Comparison of ENCODE assay signal across 8 cellular contexts in the genomic region with DNA sequence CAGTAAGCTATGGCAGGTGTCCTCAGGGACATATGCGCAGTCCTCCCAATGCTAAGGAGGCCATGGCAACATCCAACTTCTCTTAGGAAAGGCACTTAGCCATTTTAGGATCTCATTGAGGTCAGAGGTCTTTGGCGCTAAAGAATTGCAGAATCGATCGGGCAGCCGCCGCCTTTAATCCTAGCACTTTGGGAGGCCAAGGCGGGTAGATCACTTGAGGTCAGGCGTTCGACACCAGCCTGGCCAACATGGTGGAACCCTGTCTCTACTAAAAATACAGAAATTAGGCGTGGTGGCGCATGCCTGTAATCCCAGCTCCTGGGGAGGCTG. TPM values are rescaled to one million over a fixed set of nuclear protein-coding genes. Genes with fewer than 3 reads are reported as not detected.
DNase-seq lines count a peak whose midpoint lies in the region; ATAC-seq and TF ChIP-seq lines count a peak whose summit lies in the region.

No MANE protein-coding gene starts in this region.

- H3K4me1 ChIP-seq in iPS-20b (ENCODE audit: insufficient read depth, low read length), result peaks cover 6% of the 10 kb centered on the region; the same call in 1 of the 2 replicates

- H3K9ac ChIP-seq in iPS-20b (ENCODE audit: low read depth, low read length), result peak overlapping the region; percentile 89; the same call in 1 of the 2 replicates

- no peaks in the 10 kb centered on the region for H3K27me3 Mint-ChIP-seq in activated CD4-positive, alpha-beta T cell treated with anti-CD3 and anti-CD28 coated beads, Interleukin-2, amount 10 ng/mL, durations not matched to agents 24 days and 14 days
- no peaks in the 10 kb centered on the region for H3K27me3 Mint-ChIP-seq in activated CD8-positive, alpha-beta T cell treated with anti-CD3 and anti-CD28 coated beads for 36 hours
- no peaks in the 10 kb centered on the region for H3K27me3 Mint-ChIP-seq in stimulated activated naive B cell treated with anti-CD40 and anti-IgM and Interleukin-4, amounts not matched to agents 10 μg/mL and 1 μg/mL and 100 μg/mL, for 72 hours

- no peak for DNase-seq in activated CD4-positive, alpha-beta T cell treated with anti-CD3 and anti-CD28 coated beads, Interleukin-2, amount 10 ng/mL, durations not matched to agents 24 days and 14 days
- no peak for DNase-seq in activated CD4-positive, alpha-beta T cell treated with anti-CD3 and anti-CD28 coated beads, Interleukin-2, amount 50 U/mL, for 1 hour
- no peak for DNase-seq in activated CD8-positive, alpha-beta T cell treated with anti-CD3 and anti-CD28 coated beads for 36 hours
- DNase-seq in stimulated activated naive B cell treated with anti-CD40 and anti-IgM and Interleukin-4, amounts not matched to agents 10 μg/mL and 1 μg/mL and 100 μg/mL, for 72 hours, result no peak
- DNase-seq in lower leg skin (ENCODE audit: low spot score in 2 of 2), result no peak
- no peak for DNase-seq in CD1c-positive myeloid dendritic cell (ENCODE audit: extremely low spot score)

- peak overlapping the region; percentile 93 for H3K4me3 Mint-ChIP-seq in activated CD4-positive, alpha-beta T cell treated with anti-CD3 and anti-CD28 coated beads, Interleukin-2, amount 10 ng/mL, durations not matched to agents 24 days and 14 days
- peak overlapping the region; percentile 85 for H3K4me3 Mint-ChIP-seq in activated CD8-positive, alpha-beta T cell treated with anti-CD3 and anti-CD28 coated beads for 36 hours
- peak overlapping the region; percentile 91 for H3K4me3 Mint-ChIP-seq in stimulated activated naive B cell treated with anti-CD40 and anti-IgM and Interleukin-4, amounts not matched to agents 10 μg/mL and 1 μg/mL and 100 μg/mL, for 72 hours

- no peak overlapping the region for H3K27ac ChIP-seq in iPS-20b (ENCODE audit: low read length)

- ATAC-seq in activated CD8-positive, alpha-beta T cell treated with anti-CD3 and anti-CD28 coated beads for 36 hours, result no peak
- ATAC-seq in stimulated activated naive B cell treated with anti-CD40 and anti-IgM and Interleukin-4, amounts not matched to agents 10 μg/mL and 1 μg/mL and 100 μg/mL, for 72 hours (replicated peaks), result no peak
- no peak for ATAC-seq in HG03571 (IDR thresholded peaks at IDR 0.05; ENCODE audit: unreplicated experiment)

- H3K27me3 ChIP-seq in iPS-20b (ENCODE audit: insufficient read depth, low read length), result no peaks in the 10 kb centered on the region

- no peak for TF ChIP-seq POLR2A in lower leg skin (IDR thresholded peaks at IDR 0.05)

- POLR2A ChIA-PET in activated CD8-positive, alpha-beta T cell treated with anti-CD3 and anti-CD28 coated beads for 36 hours (lab: Charles Lee), result interaction anchor here (0.6 to 1.5 kb wide), 4 partner anchors 10 to 60 kb away, joined by 3 to 5 read pairs (median 4); partner anchors contain the start of gene AP2A2

- H3K36me3 ChIP-seq in iPS-20b (ENCODE audit: insufficient read depth, low read depth, low read length), result 0 out of 2 replicates have a peak, but pooled peaks cover 5% of the 10 kb centered on the region

- intact Hi-C loops in activated CD4-positive, alpha-beta T cell treated with anti-CD3 and anti-CD28 coated beads, Interleukin-2, amount 10 ng/mL, durations not matched to agents 24 days and 14 days (cut with micrococcal nuclease), result loop anchor here (1.0 to 2.0 kb wide), 3 partner anchors 13 to 63 kb away; partner anchors contain the start of gene AP2A2
- intact Hi-C loops in activated CD8-positive, alpha-beta T cell treated with anti-CD3 and anti-CD28 coated beads for 36 hours (cut with micrococcal nuclease), result no loop called here
- intact Hi-C loops in lower leg skin (cut with DNase I; ENCODE audit: low total_unique reads), result no loop called here

- WGBS in lower leg skin, 2 donors, result 93% methylated on average over 11 of the region's 11 CpGs

- peaks cover 17% of the 10 kb centered on the region for H3K4me1 Mint-ChIP-seq in activated CD4-positive, alpha-beta T cell treated with anti-CD3 and anti-CD28 coated beads, Interleukin-2, amount 10 ng/mL, durations not matched to agents 24 days and 14 days
- H3K4me1 Mint-ChIP-seq in activated CD8-positive, alpha-beta T cell treated with anti-CD3 and anti-CD28 coated beads for 36 hours (ENCODE audit: low read depth), result peaks cover 16% of the 10 kb centered on the region
- peaks cover 21 to 36% of the 10 kb centered on the region in 2 donors for H3K4me1 Mint-ChIP-seq in stimulated activated naive B cell treated with anti-CD40 and anti-IgM and Interleukin-4, amounts not matched to agents 10 μg/mL and 1 μg/mL and 100 μg/mL, for 72 hours

- H3K9me3 ChIP-seq in iPS-20b (ENCODE audit: insufficient read depth, low read depth, low read length), result no peaks in the 10 kb centered on the region

- H3K4me3 ChIP-seq in iPS-20b (ENCODE audit: low read length) (peak overlapping the region; percentile 73; the same call in 1 of the 2 replicates), lower leg skin (ENCODE audit: low read depth, poor library complexity, severe bottlenecking) (no peak overlapping the region)

- no peak for TF ChIP-seq CTCF in activated CD8-positive, alpha-beta T cell treated with anti-CD3 and anti-CD28 coated beads for 36 hours (IDR thresholded peaks at IDR 0.05)
- TF ChIP-seq CTCF in lower leg skin (IDR thresholded peaks at IDR 0.05), result no peak

- CTCF ChIA-PET in activated CD8-positive, alpha-beta T cell treated with anti-CD3 and anti-CD28 coated beads for 36 hours (lab: Charles Lee), result interaction anchor here (0.9 to 1.8 kb wide), 6 partner anchors 9 to 139 kb away, joined by 3 to 5 read pairs (median 5); partner anchors contain the start of gene AP2A2

- H3K27ac Mint-ChIP-seq in activated CD4-positive, alpha-beta T cell treated with anti-CD3 and anti-CD28 coated beads, Interleukin-2, amount 10 ng/mL, durations not matched to agents 24 days and 14 days, result peak overlapping the region; percentile 94
- peak overlapping the region; percentile 92 for H3K27ac Mint-ChIP-seq in activated CD8-positive, alpha-beta T cell treated with anti-CD3 and anti-CD28 coated beads for 36 hours
- H3K27ac Mint-ChIP-seq in stimulated activated naive B cell treated with anti-CD40 and anti-IgM and Interleukin-4, amounts not matched to agents 10 μg/mL and 1 μg/mL and 100 μg/mL, for 72 hours, result peak overlapping the region; percentile 86

- no peaks in the 10 kb centered on the region for H3K9me3 Mint-ChIP-seq in activated CD4-positive, alpha-beta T cell treated with anti-CD3 and anti-CD28 coated beads, Interleukin-2, amount 10 ng/mL, durations not matched to agents 24 days and 14 days
- H3K9me3 Mint-ChIP-seq in activated CD8-positive, alpha-beta T cell treated with anti-CD3 and anti-CD28 coated beads for 36 hours, result no peaks in the 10 kb centered on the region
- H3K9me3 Mint-ChIP-seq in stimulated activated naive B cell treated with anti-CD40 and anti-IgM and Interleukin-4, amounts not matched to agents 10 μg/mL and 1 μg/mL and 100 μg/mL, for 72 hours, result no peaks in the 10 kb centered on the region

- peaks cover 3% of the 10 kb centered on the region for H3K36me3 Mint-ChIP-seq in activated CD4-positive, alpha-beta T cell treated with anti-CD3 and anti-CD28 coated beads, Interleukin-2, amount 10 ng/mL, durations not matched to agents 24 days and 14 days (ENCODE audit: low read depth)
- H3K36me3 Mint-ChIP-seq in activated CD8-positive, alpha-beta T cell treated with anti-CD3 and anti-CD28 coated beads for 36 hours (ENCODE audit: low read depth), result peaks cover 3% of the 10 kb centered on the region
- H3K36me3 Mint-ChIP-seq in stimulated activated naive B cell treated with anti-CD40 and anti-IgM and Interleukin-4, amounts not matched to agents 10 μg/mL and 1 μg/mL and 100 μg/mL, for 72 hours, result peaks cover 1 to 8% of the 10 kb centered on the region in 2 donors

RNA-seq across cellular contexts. Expression of gene CHID1, which starts 1.2 kb away (rescaled TPM):
- 99.7 and 109 TPM in 2 replicates for total RNA-seq in activated CD4-positive, alpha-beta T cell treated with anti-CD3 and anti-CD28 coated beads, Interleukin-2, amount 10 ng/mL, durations not matched to agents 24 days and 14 days
- total RNA-seq in activated CD8-positive, alpha-beta T cell treated with anti-CD3 and anti-CD28 coated beads for 36 hours, result 10 to 100 TPM; 69.8 to 72.0 TPM
- total RNA-seq in lower leg skin, result 10 to 100 TPM; 35.5 to 59.4 (median 50.7) TPM

RNA-seq across cellular contexts. Expression of gene AP2A2, which starts 13.8 kb away (rescaled TPM):
- 51.4 and 53.8 TPM in 2 replicates for total RNA-seq in activated CD4-positive, alpha-beta T cell treated with anti-CD3 and anti-CD28 coated beads, Interleukin-2, amount 10 ng/mL, durations not matched to agents 24 days and 14 days
- 10 to 100 TPM; 34.0 to 34.6 TPM for total RNA-seq in activated CD8-positive, alpha-beta T cell treated with anti-CD3 and anti-CD28 coated beads for 36 hours
- total RNA-seq in lower leg skin, result 10 to 100 TPM; 33.6 to 76.6 (median 46.4) TPM
